ENCODE assay signal across 5 cellular contexts in the genomic region with DNA sequence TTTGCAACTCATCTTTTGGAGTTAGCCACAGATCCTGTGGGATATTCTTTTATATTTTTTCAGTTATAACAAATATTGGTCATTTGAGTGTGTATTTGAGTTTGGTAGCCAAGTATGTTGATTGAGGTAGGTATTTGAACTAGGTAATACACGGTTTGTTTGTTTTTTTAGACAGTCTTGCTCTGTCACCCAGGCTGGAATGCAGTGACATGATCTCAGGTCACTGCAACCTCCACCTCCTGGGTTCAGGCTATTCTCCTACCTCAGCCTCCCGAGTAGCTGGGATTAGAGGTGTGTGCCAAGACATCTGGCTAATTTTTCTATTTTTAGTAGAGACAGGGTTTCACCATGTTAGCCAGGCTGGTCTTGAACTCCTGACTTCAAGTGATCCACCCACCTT. TPM values are rescaled to one million over a fixed set of nuclear protein-coding genes. Genes with fewer than 3 reads are reported as not detected.
"Had no signal": no experiment of that assay in that cellular context is flagged by ENCODE, and none has a peak within 500 bp of the region (broad histone marks: within the 10 kb centered on the region; RNA-seq: fewer than 3 reads in every experiment).

No MANE protein-coding gene starts in this region.

RNA-seq across cellular contexts. Expression of a gene that starts 37.0 kb away (rescaled TPM):
- total RNA-seq: osteocyte, pulmonary artery endothelial cell, right atrium auricular region, sigmoid colon had no signal
- polyA plus RNA-seq: right cardiac atrium had no signal
